8 cellular contexts compared by ENCODE assay signal in the genomic region with DNA sequence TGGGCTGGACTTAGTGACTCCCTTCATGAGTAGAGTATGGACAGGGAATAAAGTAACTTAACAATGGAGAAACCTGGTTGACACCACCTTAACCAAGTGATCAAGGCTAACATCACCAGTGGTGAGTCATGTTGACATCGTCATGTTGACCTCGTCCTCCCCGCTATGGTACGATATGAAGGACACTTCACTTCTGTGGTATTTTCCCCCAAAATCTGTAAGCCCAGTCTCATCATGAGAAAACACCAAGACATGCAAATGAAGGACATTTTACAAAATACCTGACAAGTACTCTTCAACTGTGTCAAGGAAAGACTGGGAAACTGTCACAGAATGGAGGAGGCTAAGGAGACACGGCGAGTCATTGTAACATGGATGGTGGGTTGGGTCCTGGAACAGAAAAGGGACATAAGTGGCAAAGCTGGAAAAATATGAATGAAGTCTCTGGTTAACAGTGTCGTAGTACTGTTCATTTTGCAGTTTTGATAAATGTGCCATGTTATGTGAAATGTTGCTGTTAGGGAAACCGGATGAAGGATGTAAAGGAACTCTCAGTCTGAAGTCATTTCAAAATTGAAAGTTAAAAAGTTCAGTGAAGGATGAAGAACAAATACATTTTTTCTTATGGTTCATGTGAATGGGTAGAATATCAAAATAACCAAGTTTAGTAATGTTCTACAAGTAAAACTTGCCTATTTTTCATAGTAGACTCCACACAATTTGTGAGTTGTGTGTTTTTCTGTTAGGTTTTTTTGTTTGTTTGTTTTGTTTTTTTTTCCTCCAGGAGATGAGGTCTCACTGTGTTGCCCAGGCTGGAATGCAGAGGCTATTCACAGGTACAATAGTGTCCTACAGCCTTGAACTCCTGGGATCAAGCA.
DNase-seq lines count a peak whose midpoint lies in the region; ATAC-seq and TF ChIP-seq lines count a peak whose summit lies in the region.

No MANE protein-coding gene starts in this region.

- CTCF ChIA-PET in CD4-positive, alpha-beta T cell (lab: Charles Lee), result no interaction called here

- H3K4me1 Mint-ChIP-seq in CD4-positive, alpha-beta T cell (ENCODE audit: low read depth), result peaks cover 72% of the 10 kb centered on the region
- H3K4me1 Mint-ChIP-seq in activated naive CD8-positive, alpha-beta T cell treated with anti-CD3 and anti-CD28 coated beads for 36 hours, result peaks cover 51% of the 10 kb centered on the region

- no peak for ATAC-seq in CD4-positive, alpha-beta T cell (ENCODE audit: poor library complexity)
- ATAC-seq in GM19328 (IDR thresholded peaks at IDR 0.05; ENCODE audit: unreplicated experiment) (peak; percentile 72), HG03135 (IDR thresholded peaks at IDR 0.05; ENCODE audit: unreplicated experiment) (peak; percentile 85)

- peaks cover 26% of the 10 kb centered on the region for H3K36me3 Mint-ChIP-seq in CD4-positive, alpha-beta T cell (ENCODE audit: low read depth)
- peaks cover 23% of the 10 kb centered on the region for H3K36me3 Mint-ChIP-seq in activated naive CD8-positive, alpha-beta T cell treated with anti-CD3 and anti-CD28 coated beads for 36 hours

- no peaks in the 10 kb centered on the region for H3K9me3 Mint-ChIP-seq in CD4-positive, alpha-beta T cell
- H3K9me3 Mint-ChIP-seq in activated naive CD8-positive, alpha-beta T cell treated with anti-CD3 and anti-CD28 coated beads for 36 hours, result no peaks in the 10 kb centered on the region

- intact Hi-C loops in CD4-positive, alpha-beta T cell (cut with DNase I, micrococcal nuclease), result no loop called here

- POLR2A ChIA-PET in CD4-positive, alpha-beta T cell (lab: Charles Lee), result no interaction called here

- no peaks in the 10 kb centered on the region for H3K27me3 ChIP-seq in CD4-positive, alpha-beta T cell (ENCODE audit: control insufficient read depth, insufficient read depth, low read length)

- peak overlapping the region; percentile 53 for H3K4me3 Mint-ChIP-seq in CD4-positive, alpha-beta T cell
- H3K4me3 Mint-ChIP-seq in activated naive CD8-positive, alpha-beta T cell treated with anti-CD3 and anti-CD28 coated beads for 36 hours, result peak overlapping the region; percentile 33

- no peaks in the 10 kb centered on the region for H3K9me3 ChIP-seq in CD4-positive, alpha-beta T cell (ENCODE audit: control insufficient read depth, low read length)

- no peaks in the 10 kb centered on the region for H3K27me3 Mint-ChIP-seq in CD4-positive, alpha-beta T cell
- no peaks in the 10 kb centered on the region for H3K27me3 Mint-ChIP-seq in activated naive CD8-positive, alpha-beta T cell treated with anti-CD3 and anti-CD28 coated beads for 36 hours

- TF ChIP-seq CTCF in CD4-positive, alpha-beta T cell (IDR thresholded peaks at IDR 0.05), result no peak

- H3K27ac Mint-ChIP-seq in CD4-positive, alpha-beta T cell, result peak overlapping the region; percentile 16
- peak overlapping the region; percentile 90 for H3K27ac Mint-ChIP-seq in activated naive CD8-positive, alpha-beta T cell treated with anti-CD3 and anti-CD28 coated beads for 36 hours

- DNase-seq in CD4-positive, alpha-beta T cell, result no peak
- peak; percentile 30 for DNase-seq in activated naive CD8-positive, alpha-beta T cell treated with anti-CD3 and anti-CD28 coated beads for 36 hours
- DNase-seq in activated gamma-delta T cell treated with Interleukin-2 at 50 U/mL for 16 hours, result no peak
- DNase-seq in NCI-H748 (lab: John Stamatoyannopoulos, UW; ENCODE audit: unreplicated experiment), result no peak
- DNase-seq in SKM-1 treated with dmso at 0.1 percent for 144 hours (lab: John Stamatoyannopoulos, UW; ENCODE audit: unreplicated experiment), result no peak
- no peak for DNase-seq in amygdala (lab: John Stamatoyannopoulos, UW)

- H3K27ac ChIP-seq in CD4-positive, alpha-beta T cell (ENCODE audit: low read depth, low read length), result no peak overlapping the region
